Comparison of ENCODE assay signal across 10 cellular contexts in genomic region chr9:136373300-136374182, GRCh38. TPM values are rescaled to one million over a fixed set of nuclear protein-coding genes. Genes with fewer than 3 reads are reported as not detected.
A peak's percentile ranks its signal among the peaks of the same experiment; 100 is the strongest.
DNase-seq lines count a peak whose midpoint lies in the region; ATAC-seq, FAIRE-seq and TF ChIP-seq lines count a peak whose summit lies in the region.
"Had no signal": no experiment of that assay in that cellular context is flagged by ENCODE, and none has a peak within 500 bp of the region (broad histone marks: within the 10 kb centered on the region; RNA-seq: fewer than 3 reads in every experiment).

A gene with protein sequence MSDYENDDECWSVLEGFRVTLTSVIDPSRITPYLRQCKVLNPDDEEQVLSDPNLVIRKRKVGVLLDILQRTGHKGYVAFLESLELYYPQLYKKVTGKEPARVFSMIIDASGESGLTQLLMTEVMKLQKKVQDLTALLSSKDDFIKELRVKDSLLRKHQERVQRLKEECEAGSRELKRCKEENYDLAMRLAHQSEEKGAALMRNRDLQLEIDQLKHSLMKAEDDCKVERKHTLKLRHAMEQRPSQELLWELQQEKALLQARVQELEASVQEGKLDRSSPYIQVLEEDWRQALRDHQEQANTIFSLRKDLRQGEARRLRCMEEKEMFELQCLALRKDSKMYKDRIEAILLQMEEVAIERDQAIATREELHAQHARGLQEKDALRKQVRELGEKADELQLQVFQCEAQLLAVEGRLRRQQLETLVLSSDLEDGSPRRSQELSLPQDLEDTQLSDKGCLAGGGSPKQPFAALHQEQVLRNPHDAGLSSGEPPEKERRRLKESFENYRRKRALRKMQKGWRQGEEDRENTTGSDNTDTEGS (minus strand): TSS chr9:136373669. CDS start chr9:136372078, 1,591 bp downstream.

- H4K8ac ChIP-seq in mesenchymal stem cell (ENCODE audit: low read length): peak within 1 kb of the TSS; percentile 93

- no peaks in the 10 kb centered on the region for H3K79me2 ChIP-seq in astrocyte (ENCODE audit: insufficient read depth, low read length)

- H4K91ac ChIP-seq in mesenchymal stem cell (ENCODE audit: low read length): peak within 1 kb of the TSS; percentile 77

- H3K4me3 Mint-ChIP-seq in HFFc6 (peak within 1 kb of the TSS; percentile 83), astrocyte (ENCODE audit: unreplicated experiment) (no peak within 1 kb of the TSS)

- no peak within 1 kb of the TSS for H3K4me3 ChIP-seq in A549
- H3K4me3 ChIP-seq in astrocyte (ENCODE audit: insufficient read depth, low read depth, low read length): no peak within 1 kb of the TSS
- H3K4me3 ChIP-seq in mesenchymal stem cell (ENCODE audit: insufficient read depth in 1 of 2, low read depth in 1 of 2, low read length in 2 of 2): peak within 1 kb of the TSS in 1 of 2 experiments; percentile 33

- no peaks in the 10 kb centered on the region for H3K27me3 ChIP-seq in astrocyte (ENCODE audit: insufficient read depth, low read length)
- no peaks in the 10 kb centered on the region for H3K27me3 ChIP-seq in mesenchymal stem cell (ENCODE audit: control insufficient read depth in 1 of 2, insufficient read depth in 1 of 2, low read length in 2 of 2)

- peaks cover 13% of the 10 kb centered on the region for H3K4me1 Mint-ChIP-seq in HFFc6 (ENCODE audit: low read depth)
- H3K4me1 Mint-ChIP-seq in astrocyte (ENCODE audit: low read depth, unreplicated experiment): peaks cover 6% of the 10 kb centered on the region

- H3K9me3 ChIP-seq in A549 (no peaks in the 10 kb centered on the region), astrocyte (ENCODE audit: insufficient read depth, low read depth, low read length) (no peaks in the 10 kb centered on the region), mesenchymal stem cell (ENCODE audit: control insufficient read depth, low read length) (no peaks in the 10 kb centered on the region)

- peak within 1 kb of the TSS; percentile 3 for H3K9ac ChIP-seq in astrocyte (ENCODE audit: low read length)
- H3K9ac ChIP-seq in mesenchymal stem cell (ENCODE audit: low read length): peak within 1 kb of the TSS; percentile 53

- POLR2A ChIA-PET in A549 (lab: Yijun Ruan, JAX): interaction anchor here (2.3 kb wide), 1 partner anchor 10 kb away, joined by 17 read pairs; the partner anchor contains the start of gene DNLZ

- WGBS in A549 (ENCODE audit: missing lambda C conversion rate): 96% methylated on average over 21 of the region's 27 CpGs
- 89% methylated on average over 27 of the region's 27 CpGs for WGBS in mesenchymal stem cell

- peak within 1 kb of the TSS; percentile 39 for H3K4me2 ChIP-seq in A549
- peak within 1 kb of the TSS; percentile 5 for H3K4me2 ChIP-seq in astrocyte (ENCODE audit: low read length)
- H3K4me2 ChIP-seq in mesenchymal stem cell (ENCODE audit: low read length, poor library complexity, severe bottlenecking): no peak within 1 kb of the TSS

- peak within 1 kb of the TSS; percentile 78 for H2BK15ac ChIP-seq in mesenchymal stem cell (ENCODE audit: low read depth, poor library complexity, severe bottlenecking)

- H3K23ac ChIP-seq in mesenchymal stem cell (ENCODE audit: low read length in 2 of 2): no peak within 1 kb of the TSS

- no peaks in the 10 kb centered on the region for H4K20me1 ChIP-seq in astrocyte (ENCODE audit: insufficient read depth, low read length)

- H3K4me1 ChIP-seq in A549 (peaks cover 12% of the 10 kb centered on the region), astrocyte (ENCODE audit: insufficient read depth, low read length) (peaks cover 10% of the 10 kb centered on the region), mesenchymal stem cell (ENCODE audit: control insufficient read depth, insufficient read depth, low read depth, low read length) (peaks cover 37% of the 10 kb centered on the region)

- peak within 1 kb of the TSS; percentile 5 to 38 for H3K4ac ChIP-seq in mesenchymal stem cell (ENCODE audit: low read depth in 1 of 2, low read length in 2 of 2)

- H3K27me3 Mint-ChIP-seq in HFFc6 (ENCODE audit: insufficient read depth) (peaks cover 2% of the 10 kb centered on the region; the same call in 1 of the 2 replicates), astrocyte (ENCODE audit: low read depth, unreplicated experiment) (no peaks in the 10 kb centered on the region)

- peak within 1 kb of the TSS; percentile 72 to 90 for H3K18ac ChIP-seq in mesenchymal stem cell (ENCODE audit: low read depth in 1 of 2, low read length in 2 of 2)

- no peak for TF ChIP-seq EP300 in A549 (IDR thresholded peaks at IDR 0.05)

- H3K27ac Mint-ChIP-seq in HFFc6 (peak within 1 kb of the TSS; percentile 90), astrocyte (ENCODE audit: unreplicated experiment) (peak within 1 kb of the TSS; percentile 62)

- no peak for TF ChIP-seq RAD21 in A549 (conservative IDR thresholded peaks at IDR 0.05 in 1 of 2, IDR thresholded peaks at IDR 0.05 in 1 of 2)

- no peak for TF ChIP-seq POLR2A in A549 (IDR thresholded peaks at IDR 0.05; ENCODE audit: low read length)

- CTCF ChIA-PET in A549 (lab: Yijun Ruan, JAX): interaction anchor here (0.5 to 2.9 kb wide), 7 partner anchors 9 to 328 kb away, joined by 3 to 26 read pairs (median 4); partner anchors contain the start of genes DNLZ and SNAPC4

- H3K14ac ChIP-seq in mesenchymal stem cell (ENCODE audit: low read length in 2 of 2): peak within 1 kb of the TSS in 1 of 2 experiments; percentile 76

- H3K36me3 ChIP-seq in astrocyte (ENCODE audit: insufficient read depth, low read length): no peaks in the 10 kb centered on the region
- peaks cover 34 to 64% of the 10 kb centered on the region in 2 experiments for H3K36me3 ChIP-seq in mesenchymal stem cell (ENCODE audit: control insufficient read depth in 1 of 2, insufficient read depth in 2 of 2, low read depth in 1 of 2, low read length in 2 of 2)

- H2AFZ ChIP-seq in astrocyte (ENCODE audit: low read depth, low read length) (peak within 1 kb of the TSS; percentile 13), mesenchymal stem cell (ENCODE audit: low read depth, low read length) (peak within 1 kb of the TSS; percentile 67)

- H2BK120ac ChIP-seq in mesenchymal stem cell (ENCODE audit: low read depth, low read length): no peak within 1 kb of the TSS

- H2BK5ac ChIP-seq in mesenchymal stem cell (ENCODE audit: low read depth, low read length, poor library complexity, severe bottlenecking): no peak within 1 kb of the TSS

- H2BK12ac ChIP-seq in mesenchymal stem cell (ENCODE audit: low read length in 2 of 2): peak within 1 kb of the TSS; percentile 65 to 69

- H3K9me3 Mint-ChIP-seq in HFFc6 (no peaks in the 10 kb centered on the region), astrocyte (ENCODE audit: unreplicated experiment) (no peaks in the 10 kb centered on the region)

- TF ChIP-seq CTCF in A549 (IDR thresholded peaks at IDR 0.05): no peak
- TF ChIP-seq CTCF in HFFc6 (IDR thresholded peaks at IDR 0.05): no peak
- TF ChIP-seq CTCF in astrocyte (IDR thresholded peaks at IDR 0.05; ENCODE audit: insufficient read depth, low read depth, low read length): no peak

- FAIRE-seq in A549 (lab: Jason Lieb, UNC): no peak
- no peak for FAIRE-seq in astrocyte (lab: Jason Lieb, UNC)
- FAIRE-seq: G401.6, kidney had no signal

- H3K27ac ChIP-seq in A549 (peak within 1 kb of the TSS; percentile 54 to 76; a peak in 5 of 6 replicates), astrocyte (ENCODE audit: low read depth, low read length) (no peak within 1 kb of the TSS), mesenchymal stem cell (ENCODE audit: low read length, poor library complexity, severe bottlenecking) (peak within 1 kb of the TSS; percentile 61)

- H3K79me1 ChIP-seq in mesenchymal stem cell (replicated peaks; ENCODE audit: low read length, poor library complexity, severe bottlenecking): peaks cover 3% of the 10 kb centered on the region

- H3K36me3 Mint-ChIP-seq in HFFc6 (ENCODE audit: low read depth): no peaks in the 10 kb centered on the region; the same call in 1 of the 2 replicates
- H3K36me3 Mint-ChIP-seq in astrocyte (ENCODE audit: low read depth, unreplicated experiment): peaks cover 4% of the 10 kb centered on the region

- no peak for DNase-seq in A549 (ENCODE audit: low read depth in 1 of 2, low spot score in 1 of 2)
- peak; percentile 50 for DNase-seq in HFFc6
- no peak for DNase-seq in astrocyte (ENCODE audit: low read depth)
- DNase-seq in mesenchymal stem cell: no peak

- ATAC-seq in A549 (no peak; a peak in 1 of 6 replicates), HG03354 (IDR thresholded peaks at IDR 0.05; ENCODE audit: poor library complexity, severe bottlenecking, unreplicated experiment) (no peak), HG02763 (IDR thresholded peaks at IDR 0.05; ENCODE audit: unreplicated experiment) (no peak), GM18511 (IDR thresholded peaks at IDR 0.05; ENCODE audit: unreplicated experiment) (no peak), GM21381 (IDR thresholded peaks at IDR 0.05; ENCODE audit: unreplicated experiment) (no peak)

- peak within 1 kb of the TSS; percentile 63 for H2AK5ac ChIP-seq in mesenchymal stem cell (ENCODE audit: low read length, severe bottlenecking)

TF ChIP-seq in A549, 52 proteins besides CTCF, POLR2A, EP300 and RAD21:
- TF ChIP-seq POLR2AphosphoS2 (conservative IDR thresholded peaks at IDR 0.05; ENCODE audit: low read length) (no peak), SMC3 (IDR thresholded peaks at IDR 0.05) (no peak), HOXB13 (CRISPR knock-in tag; IDR thresholded peaks at IDR 0.05; ENCODE audit: low read depth) (no peak), RFX5 (IDR thresholded peaks at IDR 0.05) (no peak)

RNA-seq across cellular contexts. Expression of the gene that starts here (rescaled TPM):
- polyA plus RNA-seq in A549 (2011; rRNA removed) (0.21 and 0.25 TPM in 2 replicates), A549 (2017; fragmentation: RNase III; extraction: RNeasy Plus Mini Kit Qiagen cat#74134 plus additional on column Dnase treatment) (0.94 to 1.2 TPM (median 0.94 TPM) in 3 replicates)
- polyA plus RNA-seq in A549 (2012; cell fraction: cytosol; rRNA removed): 0.66 and 0.70 TPM in 2 replicates
- 3.4 and 5.5 TPM in 2 replicates for polyA plus RNA-seq in A549 (2012; cell fraction: nucleus; rRNA removed)
- polyA minus RNA-seq in A549 (2011; rRNA and poly(A)+ RNA removed): 0.05 and 2.3 TPM in 2 replicates
- total RNA-seq in HFFc6 (2021; fragmentation: NEBNext Ultra II Directional; extraction: Animal tissue kit (Norgen Biotek cat#: 25700)): 10 to 100 TPM in 2 of 6 experiments, 1 to 10 TPM in 4; 2.9 to 19.0 (median 3.2) TPM
- total RNA-seq in astrocyte: 2.7 and 4.2 TPM in 2 replicates
- 0.37 TPM for polyA plus RNA-seq in mesenchymal stem cell (2013, experiment 1 of 2)
- 0.51 TPM for polyA plus RNA-seq in mesenchymal stem cell (2013, experiment 2 of 2)
